17 cellular contexts compared by ENCODE assay signal in the genomic region with DNA sequence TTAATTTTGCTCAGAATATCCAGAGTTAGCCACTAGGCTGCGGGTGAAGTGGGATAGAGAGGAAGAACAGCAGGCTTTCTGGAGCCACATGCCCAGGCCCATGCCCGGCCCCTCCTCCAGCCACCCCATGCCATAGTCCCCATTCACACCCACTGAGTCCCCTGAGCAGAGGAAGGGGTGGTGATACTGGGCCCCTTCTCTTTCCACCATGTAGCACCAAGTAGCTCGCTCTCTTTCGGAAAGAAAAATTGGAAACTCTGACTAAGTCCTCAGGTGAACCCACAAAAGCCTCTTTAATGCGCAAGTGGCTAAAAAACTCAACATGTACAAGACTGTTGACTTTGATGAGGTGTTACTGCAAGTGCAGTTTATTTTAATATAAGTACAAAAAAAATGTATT.
DNase-seq lines count a peak whose midpoint lies in the region; ATAC-seq and TF ChIP-seq lines count a peak whose summit lies in the region.
"Had no signal": no experiment of that assay in that cellular context is flagged by ENCODE, and none has a peak within 500 bp of the region (broad histone marks: within the 10 kb centered on the region; RNA-seq: fewer than 3 reads in every experiment).

No MANE protein-coding gene starts in this region.

- H3K9me3 ChIP-seq in CD4-positive, alpha-beta T cell (ENCODE audit: control insufficient read depth, low read length) = no peaks in the 10 kb centered on the region
- no peaks in the 10 kb centered on the region for H3K9me3 ChIP-seq in H9 (ENCODE audit: control insufficient read depth, low read depth, low read length)
- no peaks in the 10 kb centered on the region for H3K9me3 ChIP-seq in naive thymus-derived CD4-positive, alpha-beta T cell (ENCODE audit: control insufficient read depth in 2 of 3, low read length in 3 of 3)
- H3K9me3 ChIP-seq in GM23248 (ENCODE audit: low read depth) = no peaks in the 10 kb centered on the region
- H3K9me3 ChIP-seq: gastrocnemius medialis, neutrophil had no signal

- no peak for TF ChIP-seq POLR2A in erythroblast (IDR thresholded peaks at IDR 0.05; ENCODE audit: low read length)

- no peaks in the 10 kb centered on the region for H3K9me2 ChIP-seq in GM23248 (ENCODE audit: insufficient read depth)

- H3K4me2 ChIP-seq in H9 (ENCODE audit: insufficient read depth, insufficient read length, low read length) = no peak overlapping the region
- H3K4me2 ChIP-seq in GM23248 (ENCODE audit: unreplicated experiment) = no peak overlapping the region

- H2BK5ac ChIP-seq in H9 (ENCODE audit: insufficient read length, low read length) = no peak overlapping the region

- no peaks in the 10 kb centered on the region for H3K27me3 ChIP-seq in CD4-positive, alpha-beta T cell (ENCODE audit: control insufficient read depth, insufficient read depth, low read length)
- H3K27me3 ChIP-seq in H9 (ENCODE audit: insufficient read depth, low read length) (no peaks in the 10 kb centered on the region), GM23248 (replicated peaks; ENCODE audit: insufficient read depth) (no peaks in the 10 kb centered on the region)
- H3K27me3 ChIP-seq in naive thymus-derived CD4-positive, alpha-beta T cell (ENCODE audit: control insufficient read depth in 2 of 2, insufficient read depth in 2 of 2, low read length in 2 of 2) = no peaks in the 10 kb centered on the region
- H3K27me3 ChIP-seq: gastrocnemius medialis, neutrophil had no signal

- no peak overlapping the region for H3K4me3 ChIP-seq in naive thymus-derived CD4-positive, alpha-beta T cell (ENCODE audit: low read length)
- no peak overlapping the region for H3K4me3 ChIP-seq in GM23248
- H3K4me3 ChIP-seq: gastrocnemius medialis had no signal

- no peak for TF ChIP-seq CTCF in CD4-positive, alpha-beta T cell (IDR thresholded peaks at IDR 0.05)
- TF ChIP-seq CTCF in H9 (conservative IDR thresholded peaks at IDR 0.05) = no peak

- peak; percentile 43 for ATAC-seq in CD4-positive, alpha-beta T cell (ENCODE audit: poor library complexity)
- peak; percentile 21 for ATAC-seq in naive thymus-derived CD4-positive, alpha-beta T cell
- ATAC-seq: gastrocnemius medialis had no signal

- no peak overlapping the region for H4K5ac ChIP-seq in H9 (ENCODE audit: insufficient read length, low read depth, low read length)

- no peak overlapping the region for H3K4ac ChIP-seq in H9 (ENCODE audit: low read depth, low read length)

- no peak overlapping the region for H3K56ac ChIP-seq in H9 (ENCODE audit: insufficient read length, low read depth, low read length)

- H2BK12ac ChIP-seq in H9 (ENCODE audit: insufficient read length, low read depth, low read length) = no peak overlapping the region

- no peak overlapping the region for H2BK120ac ChIP-seq in H9 (ENCODE audit: low read depth, low read length, poor library complexity, severe bottlenecking)

- no peaks in the 10 kb centered on the region for H3K23me2 ChIP-seq in H9 (ENCODE audit: insufficient read length, low read depth, low read length, poor library complexity, severe bottlenecking)

- no peaks in the 10 kb centered on the region for H3F3A ChIP-seq in GM23248 (ENCODE audit: insufficient read depth)

- H4K20me1 ChIP-seq in H9 (ENCODE audit: control insufficient read depth, insufficient read depth, insufficient read length) (no peaks in the 10 kb centered on the region), GM23248 (ENCODE audit: insufficient read depth) (no peaks in the 10 kb centered on the region)

- WGBS in H9 (ENCODE audit: extremely low coverage, insufficient read length, low lambda C conversion rate) = no CpG with 5 or more reads among the region's 5 CpGs
- 94 to 99% methylated on average over 4 to 5 of the region's 5 CpGs for WGBS in GM23248 (ENCODE audit: low coverage in 1 of 2, low lambda C conversion rate in 2 of 2, missing lambda C conversion rate in 2 of 2), 2 experiments

- H3K27ac ChIP-seq in CD4-positive, alpha-beta T cell (ENCODE audit: low read depth, low read length) = peak overlapping the region; percentile 87
- H3K27ac ChIP-seq in H9 (ENCODE audit: insufficient read length, low read depth, low read length) = no peak overlapping the region
- peak overlapping the region; percentile 85 for H3K27ac ChIP-seq in naive thymus-derived CD4-positive, alpha-beta T cell (ENCODE audit: low read depth, low read length)
- no peak overlapping the region for H3K27ac ChIP-seq in GM23248
- H3K27ac ChIP-seq: epithelial cell of prostate, gastrocnemius medialis, neutrophil, WERI-Rb-1 had no signal

- H3K79me2 ChIP-seq in H9 (ENCODE audit: insufficient read depth, low read length) (no peaks in the 10 kb centered on the region), GM23248 (ENCODE audit: insufficient read depth) (no peaks in the 10 kb centered on the region)

- H2BK15ac ChIP-seq in H9 (ENCODE audit: low read depth, low read length) = no peak overlapping the region

- DNase-seq in CD4-positive, alpha-beta T cell = peak in 1 of 10 experiments; percentile 36
- DNase-seq in H9 (peak; percentile 22), NCI-H2227 (lab: John Stamatoyannopoulos, UW; ENCODE audit: unreplicated experiment) (no peak), GM23248 (no peak), NCI-H510A (lab: John Stamatoyannopoulos, UW) (no peak), erythroblast (lab: John Stamatoyannopoulos, UW) (no peak)
- DNase-seq in activated naive CD4-positive, alpha-beta T cell treated with anti-CD3 and anti-CD28 coated beads, Interleukin-2, amount 10 ng/mL, durations not matched to agents 7 days and 5 days = peak; percentile 45
- DNase-seq in naive thymus-derived CD4-positive, alpha-beta T cell = peak in 6 of 9 donors; percentile 30 to 84 (median 58)
- DNase-seq: DMS53, gastrocnemius medialis, NCI-H2029, NCI-H524, trophoblast cell, WERI-Rb-1 had no signal

- peaks cover 0 to 7% (median 3%) of the 10 kb centered on the region in 3 experiments for H3K36me3 ChIP-seq in naive thymus-derived CD4-positive, alpha-beta T cell (ENCODE audit: control insufficient read depth in 2 of 3, insufficient read depth in 3 of 3, low read length in 3 of 3)
- no peaks in the 10 kb centered on the region for H3K36me3 ChIP-seq in GM23248 (ENCODE audit: low read depth)

- H3K23ac ChIP-seq in H9 (ENCODE audit: insufficient read length, low read depth, low read length) = no peak overlapping the region

- no peak overlapping the region for H2AFZ ChIP-seq in H9 (ENCODE audit: low read length)
- no peak overlapping the region for H2AFZ ChIP-seq in GM23248

- H3K4me3 Mint-ChIP-seq in CD4-positive, alpha-beta T cell = peak overlapping the region; percentile 76
- H3K4me3 Mint-ChIP-seq in H9 = no peak overlapping the region
- no peak overlapping the region for H3K4me3 Mint-ChIP-seq in activated naive CD4-positive, alpha-beta T cell treated with anti-CD3 and anti-CD28 coated beads, Interleukin-2, amount 10 ng/mL, durations not matched to agents 7 days and 5 days
- H3K4me3 Mint-ChIP-seq in naive thymus-derived CD4-positive, alpha-beta T cell = peak overlapping the region; percentile 27 to 78 (median 70)

- no peaks in the 10 kb centered on the region for H3K79me1 ChIP-seq in H9 (ENCODE audit: insufficient read depth, low read depth, low read length, poor library complexity, severe bottlenecking)

- H3K27ac Mint-ChIP-seq in CD4-positive, alpha-beta T cell = peak overlapping the region; percentile 88
- H3K27ac Mint-ChIP-seq in H9 = no peak overlapping the region
- peak overlapping the region; percentile 91 for H3K27ac Mint-ChIP-seq in activated naive CD4-positive, alpha-beta T cell treated with anti-CD3 and anti-CD28 coated beads, Interleukin-2, amount 10 ng/mL, durations not matched to agents 7 days and 5 days
- H3K27ac Mint-ChIP-seq in naive thymus-derived CD4-positive, alpha-beta T cell = peak overlapping the region; percentile 66 to 99 (median 98)

- H3K4me1 Mint-ChIP-seq in CD4-positive, alpha-beta T cell (ENCODE audit: low read depth) = peaks cover 91% of the 10 kb centered on the region
- peaks cover 40 to 43% of the 10 kb centered on the region in 2 experiments for H3K4me1 Mint-ChIP-seq in H9
- H3K4me1 Mint-ChIP-seq in activated naive CD4-positive, alpha-beta T cell treated with anti-CD3 and anti-CD28 coated beads, Interleukin-2, amount 10 ng/mL, durations not matched to agents 7 days and 5 days = peaks cover 95% of the 10 kb centered on the region
- peaks cover 45 to 98% (median 97%) of the 10 kb centered on the region in 7 donors for H3K4me1 Mint-ChIP-seq in naive thymus-derived CD4-positive, alpha-beta T cell

- H3K36me3 Mint-ChIP-seq in CD4-positive, alpha-beta T cell (ENCODE audit: low read depth) = peaks cover 29% of the 10 kb centered on the region
- peaks cover 8 to 33% (median 25%) of the 10 kb centered on the region in 3 experiments for H3K36me3 Mint-ChIP-seq in H9 (ENCODE audit: insufficient read depth in 1 of 3, low read depth in 3 of 3)
- peaks cover 46% of the 10 kb centered on the region for H3K36me3 Mint-ChIP-seq in activated naive CD4-positive, alpha-beta T cell treated with anti-CD3 and anti-CD28 coated beads, Interleukin-2, amount 10 ng/mL, durations not matched to agents 7 days and 5 days
- H3K36me3 Mint-ChIP-seq in naive thymus-derived CD4-positive, alpha-beta T cell = peaks cover 0 to 42% (median 16%) of the 10 kb centered on the region in 5 donors

- no peak overlapping the region for H3T11ph ChIP-seq in H9 (ENCODE audit: low read length)

- H3K9ac ChIP-seq in H9 (ENCODE audit: extremely low read depth, insufficient read length, low read length) (no peak overlapping the region), GM23248 (no peak overlapping the region)

- no peak overlapping the region for H3K14ac ChIP-seq in H9 (ENCODE audit: insufficient read depth, low read length)

- POLR2A ChIA-PET in CD4-positive, alpha-beta T cell (lab: Charles Lee) = interaction anchor here (0.7 to 6.7 kb wide), 15 partner anchors 11 to 523 kb away, joined by 3 to 76 read pairs (median 5); a partner anchor contains a TSS
- POLR2A ChIA-PET in naive thymus-derived CD4-positive, alpha-beta T cell (lab: Charles Lee) = interaction anchor here (0.6 to 23.7 kb wide), 20 partner anchors 11 to 184 kb away, joined by 3 to 364 read pairs (median 5); a partner anchor contains a TSS

- no peak overlapping the region for H2BK20ac ChIP-seq in H9 (ENCODE audit: low read depth, low read length, poor library complexity, severe bottlenecking)

- peaks cover 13% of the 10 kb centered on the region for H3K4me1 ChIP-seq in H9 (ENCODE audit: insufficient read depth, low read length)
- peaks cover 88 to 94% of the 10 kb centered on the region in 2 donors for H3K4me1 ChIP-seq in naive thymus-derived CD4-positive, alpha-beta T cell (ENCODE audit: control insufficient read depth in 2 of 2, insufficient read depth in 2 of 2, low read length in 2 of 2)
- H3K4me1 ChIP-seq in GM23248 (ENCODE audit: insufficient read depth) = no peaks in the 10 kb centered on the region
- H3K4me1 ChIP-seq: gastrocnemius medialis had no signal

- no peak overlapping the region for H4K91ac ChIP-seq in H9 (ENCODE audit: insufficient read length, low read depth, low read length)

- in situ Hi-C loops in GM23248 (cut with MboI) = no loop called here

- H4K8ac ChIP-seq in H9 (replicated peaks; ENCODE audit: insufficient read length, low read depth, low read length) = no peak overlapping the region

- no peaks in the 10 kb centered on the region for H3K27me3 Mint-ChIP-seq in CD4-positive, alpha-beta T cell
- no peaks in the 10 kb centered on the region; the same call in 1 of the 2 replicates for H3K27me3 Mint-ChIP-seq in H9 (ENCODE audit: low read depth)
- H3K27me3 Mint-ChIP-seq in activated naive CD4-positive, alpha-beta T cell treated with anti-CD3 and anti-CD28 coated beads, Interleukin-2, amount 10 ng/mL, durations not matched to agents 7 days and 5 days = no peaks in the 10 kb centered on the region
- H3K27me3 Mint-ChIP-seq in naive thymus-derived CD4-positive, alpha-beta T cell = no peaks in the 10 kb centered on the region

- CTCF ChIA-PET in CD4-positive, alpha-beta T cell (lab: Charles Lee) = interaction anchor here (0.8 to 1.7 kb wide), 5 partner anchors 9 to 115 kb away, joined by 3 to 12 read pairs (median 4); no protein-coding TSS in a partner anchor
- CTCF ChIA-PET in activated naive CD4-positive, alpha-beta T cell treated with anti-CD3 and anti-CD28 coated beads, Interleukin-2, amount 10 ng/mL, durations not matched to agents 7 days and 5 days (lab: Charles Lee) = interaction anchor here (0.6 to 13.8 kb wide), 6 partner anchors 10 to 207 kb away, joined by 3 to 328 read pairs (median 10); no protein-coding TSS in a partner anchor
- CTCF ChIA-PET in naive thymus-derived CD4-positive, alpha-beta T cell (lab: Charles Lee) = interaction anchor here (0.8 to 12.7 kb wide), 11 partner anchors 11 to 208 kb away, joined by 3 to 173 read pairs (median 4); a partner anchor contains a TSS

- intact Hi-C loops in CD4-positive, alpha-beta T cell (cut with DNase I, micrococcal nuclease) = loop anchor here (1.0 to 10.0 kb wide), 6 partner anchors 28 to 167 kb away; a partner anchor contains a TSS
- intact Hi-C loops in naive thymus-derived CD4-positive, alpha-beta T cell (cut with micrococcal nuclease) = loop anchor here (1.0 to 5.0 kb wide), 9 partner anchors 9 to 297 kb away; a partner anchor contains a TSS

- no peaks in the 10 kb centered on the region for H3K9me3 Mint-ChIP-seq in CD4-positive, alpha-beta T cell
- H3K9me3 Mint-ChIP-seq in H9 = no peaks in the 10 kb centered on the region
- no peaks in the 10 kb centered on the region for H3K9me3 Mint-ChIP-seq in activated naive CD4-positive, alpha-beta T cell treated with anti-CD3 and anti-CD28 coated beads, Interleukin-2, amount 10 ng/mL, durations not matched to agents 7 days and 5 days
- peaks cover 0 to 2% (median 0%) of the 10 kb centered on the region in 11 donors for H3K9me3 Mint-ChIP-seq in naive thymus-derived CD4-positive, alpha-beta T cell
- H3K9me3 Mint-ChIP-seq: IgD-negative memory B cell had no signal

- no peak overlapping the region for H2AK5ac ChIP-seq in H9 (ENCODE audit: insufficient read length, low read length)

- H3K18ac ChIP-seq in H9 (ENCODE audit: insufficient read length, low read depth, low read length) = no peak overlapping the region

Comparison
In these comparisons a context has a peak if more than half of its experiments do, and no peak if none do; other contexts are left out.
1. DNase-seq: peak in H9 (single experiment), activated naive CD4-positive, alpha-beta T cell treated with anti-CD3 and anti-CD28 coated beads, Interleukin-2, amount 10 ng/mL, durations not matched to agents 7 days and 5 days (single experiment) and naive thymus-derived CD4-positive, alpha-beta T cell (6 of 9); none in NCI-H2227 (single experiment), GM23248 (single experiment), NCI-H510A (single experiment) and erythroblast (0 of 2).
2. H3K27ac ChIP-seq: peak in CD4-positive, alpha-beta T cell (single experiment) and naive thymus-derived CD4-positive, alpha-beta T cell (single experiment); none in H9 (single experiment) and GM23248 (single experiment).
3. H3K27ac Mint-ChIP-seq: peak in CD4-positive, alpha-beta T cell (single experiment), activated naive CD4-positive, alpha-beta T cell treated with anti-CD3 and anti-CD28 coated beads, Interleukin-2, amount 10 ng/mL, durations not matched to agents 7 days and 5 days (single experiment) and naive thymus-derived CD4-positive, alpha-beta T cell (9 of 9); none in H9 (0 of 3).
4. H3K4me3 Mint-ChIP-seq: peak in CD4-positive, alpha-beta T cell (single experiment) and naive thymus-derived CD4-positive, alpha-beta T cell (10 of 10); none in H9 (0 of 2) and activated naive CD4-positive, alpha-beta T cell treated with anti-CD3 and anti-CD28 coated beads, Interleukin-2, amount 10 ng/mL, durations not matched to agents 7 days and 5 days (single experiment).